In the genomic region with DNA sequence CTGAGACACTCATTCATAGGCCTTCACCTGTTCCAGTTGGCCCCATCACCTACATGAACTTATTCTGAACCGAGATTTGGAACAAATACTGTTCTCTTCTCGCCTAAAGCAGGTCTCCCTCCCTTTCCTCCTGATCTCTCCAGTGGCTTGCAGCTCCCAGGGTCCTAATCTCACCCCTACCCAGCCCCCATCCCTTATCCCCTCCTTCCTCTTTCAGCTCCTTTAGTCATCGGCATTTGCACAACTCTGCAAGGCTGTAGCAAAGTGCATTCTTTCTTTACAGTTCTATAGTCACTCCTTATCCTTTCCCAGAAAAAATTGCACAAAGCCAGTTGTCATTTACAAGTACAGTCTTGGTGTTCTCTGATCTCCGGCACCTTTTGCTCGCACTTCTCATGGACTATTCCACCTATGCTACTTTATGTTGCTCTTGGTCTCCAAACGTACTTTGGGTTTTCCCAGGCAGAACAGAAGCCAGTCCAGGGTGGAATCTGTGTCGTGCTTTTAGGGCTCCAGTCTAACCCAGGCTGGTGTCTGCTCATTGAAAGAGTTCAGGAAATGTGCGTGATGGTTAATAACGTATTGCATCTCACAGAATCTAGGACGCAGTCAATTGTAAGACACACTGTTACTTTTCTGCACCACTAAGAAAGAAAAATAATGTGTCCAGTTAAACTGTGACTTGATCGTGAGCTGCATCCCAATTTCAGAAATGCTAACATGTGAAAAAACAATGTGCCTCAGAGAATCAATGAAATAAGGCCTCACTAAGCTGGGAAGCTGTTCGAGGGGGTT, we compare ENCODE assay signal across 2 cellular contexts.
TF ChIP-seq lines count a peak whose summit lies in the region.

No MANE protein-coding gene starts in this region.

TF ChIP-seq in HepG2, 621 proteins besides CTCF, POLR2A, EP300 and RAD21 (continued from another document):
- TF ChIP-seq, protein P1, sequence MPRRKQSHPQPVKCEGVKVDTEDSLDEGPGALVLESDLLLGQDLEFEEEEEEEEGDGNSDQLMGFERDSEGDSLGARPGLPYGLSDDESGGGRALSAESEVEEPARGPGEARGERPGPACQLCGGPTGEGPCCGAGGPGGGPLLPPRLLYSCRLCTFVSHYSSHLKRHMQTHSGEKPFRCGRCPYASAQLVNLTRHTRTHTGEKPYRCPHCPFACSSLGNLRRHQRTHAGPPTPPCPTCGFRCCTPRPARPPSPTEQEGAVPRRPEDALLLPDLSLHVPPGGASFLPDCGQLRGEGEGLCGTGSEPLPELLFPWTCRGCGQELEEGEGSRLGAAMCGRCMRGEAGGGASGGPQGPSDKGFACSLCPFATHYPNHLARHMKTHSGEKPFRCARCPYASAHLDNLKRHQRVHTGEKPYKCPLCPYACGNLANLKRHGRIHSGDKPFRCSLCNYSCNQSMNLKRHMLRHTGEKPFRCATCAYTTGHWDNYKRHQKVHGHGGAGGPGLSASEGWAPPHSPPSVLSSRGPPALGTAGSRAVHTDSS (CRISPR knock-in tag; conservative IDR thresholded peaks at IDR 0.05), result no peak
- TF ChIP-seq NFRKB (IDR thresholded peaks at IDR 0.05) (no peak), ZNF556 (CRISPR knock-in tag; IDR thresholded peaks at IDR 0.05; ENCODE audit: borderline replicate concordance) (no peak), ZNF83 (CRISPR knock-in tag; IDR thresholded peaks at IDR 0.05; ENCODE audit: borderline replicate concordance) (no peak), ZNF629 (CRISPR knock-in tag; conservative IDR thresholded peaks at IDR 0.05) (no peak), PPARG (CRISPR knock-in tag; conservative IDR thresholded peaks at IDR 0.05) (no peak), CAMTA2 (CRISPR knock-in tag; IDR thresholded peaks at IDR 0.05; ENCODE audit: borderline replicate concordance) (no peak)
- TF ChIP-seq, protein P2, sequence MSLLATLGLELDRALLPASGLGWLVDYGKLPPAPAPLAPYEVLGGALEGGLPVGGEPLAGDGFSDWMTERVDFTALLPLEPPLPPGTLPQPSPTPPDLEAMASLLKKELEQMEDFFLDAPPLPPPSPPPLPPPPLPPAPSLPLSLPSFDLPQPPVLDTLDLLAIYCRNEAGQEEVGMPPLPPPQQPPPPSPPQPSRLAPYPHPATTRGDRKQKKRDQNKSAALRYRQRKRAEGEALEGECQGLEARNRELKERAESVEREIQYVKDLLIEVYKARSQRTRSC (CRISPR knock-in tag; IDR thresholded peaks at IDR 0.05; ENCODE audit: low read depth), result no peak
- TF ChIP-seq, protein P3, sequence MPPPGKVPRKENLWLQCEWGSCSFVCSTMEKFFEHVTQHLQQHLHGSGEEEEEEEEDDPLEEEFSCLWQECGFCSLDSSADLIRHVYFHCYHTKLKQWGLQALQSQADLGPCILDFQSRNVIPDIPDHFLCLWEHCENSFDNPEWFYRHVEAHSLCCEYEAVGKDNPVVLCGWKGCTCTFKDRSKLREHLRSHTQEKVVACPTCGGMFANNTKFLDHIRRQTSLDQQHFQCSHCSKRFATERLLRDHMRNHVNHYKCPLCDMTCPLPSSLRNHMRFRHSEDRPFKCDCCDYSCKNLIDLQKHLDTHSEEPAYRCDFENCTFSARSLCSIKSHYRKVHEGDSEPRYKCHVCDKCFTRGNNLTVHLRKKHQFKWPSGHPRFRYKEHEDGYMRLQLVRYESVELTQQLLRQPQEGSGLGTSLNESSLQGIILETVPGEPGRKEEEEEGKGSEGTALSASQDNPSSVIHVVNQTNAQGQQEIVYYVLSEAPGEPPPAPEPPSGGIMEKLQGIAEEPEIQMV (CRISPR knock-in tag; IDR thresholded peaks at IDR 0.05; ENCODE audit: low read depth), result no peak
TF ChIP-seq in HepG2: peak in this region for 3.

TF ChIP-seq in H1, 55 proteins besides CTCF, POLR2A, EP300 and RAD21 (continued from another document):
- no peak for TF ChIP-seq CBX8 (IDR thresholded peaks at IDR 0.05; ENCODE audit: borderline replicate concordance, low read depth, low read length)
- TF ChIP-seq, protein P4, sequence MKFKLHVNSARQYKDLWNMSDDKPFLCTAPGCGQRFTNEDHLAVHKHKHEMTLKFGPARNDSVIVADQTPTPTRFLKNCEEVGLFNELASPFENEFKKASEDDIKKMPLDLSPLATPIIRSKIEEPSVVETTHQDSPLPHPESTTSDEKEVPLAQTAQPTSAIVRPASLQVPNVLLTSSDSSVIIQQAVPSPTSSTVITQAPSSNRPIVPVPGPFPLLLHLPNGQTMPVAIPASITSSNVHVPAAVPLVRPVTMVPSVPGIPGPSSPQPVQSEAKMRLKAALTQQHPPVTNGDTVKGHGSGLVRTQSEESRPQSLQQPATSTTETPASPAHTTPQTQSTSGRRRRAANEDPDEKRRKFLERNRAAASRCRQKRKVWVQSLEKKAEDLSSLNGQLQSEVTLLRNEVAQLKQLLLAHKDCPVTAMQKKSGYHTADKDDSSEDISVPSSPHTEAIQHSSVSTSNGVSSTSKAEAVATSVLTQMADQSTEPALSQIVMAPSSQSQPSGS (IDR thresholded peaks at IDR 0.05; ENCODE audit: low read length), result no peak
